ENCODE assay signal across 22 cellular contexts in genomic region chr7:142868881-142869415, GRCh38. TPM values are rescaled to one million over a fixed set of nuclear protein-coding genes. Genes with fewer than 3 reads are reported as not detected.
A peak's percentile ranks its signal among the peaks of the same experiment; 100 is the strongest.
DNase-seq lines count a peak whose midpoint lies in the region; TF ChIP-seq lines count a peak whose summit lies in the region.
"Had no signal": no experiment of that assay in that cellular context is flagged by ENCODE, and none has a peak within 500 bp of the region (broad histone marks: within the 10 kb centered on the region; RNA-seq: fewer than 3 reads in every experiment).

No MANE protein-coding gene starts in this region.

- no peak overlapping the region for H2BK20ac ChIP-seq in H9 (ENCODE audit: low read depth, low read length, poor library complexity, severe bottlenecking)

- no peak overlapping the region for H3K27ac ChIP-seq in H9 (ENCODE audit: insufficient read length, low read depth, low read length)
- H3K27ac ChIP-seq in endodermal cell (ENCODE audit: low read depth, low read length): no peak overlapping the region
- no peak overlapping the region for H3K27ac ChIP-seq in osteoblast (ENCODE audit: low read depth, low read length)
- no peak overlapping the region for H3K27ac ChIP-seq in smooth muscle cell (ENCODE audit: low read depth)
- H3K27ac ChIP-seq: BLaER1 treated with 17β-estradiol and CSF1 and Interleukin-3, amounts not matched to agents 10 nM and 100 nM; KMS-11 had no signal

- H4K20me1 ChIP-seq in H9 (ENCODE audit: control insufficient read depth, insufficient read depth, insufficient read length) (no peaks in the 10 kb centered on the region), osteoblast (ENCODE audit: insufficient read depth, low read length) (no peaks in the 10 kb centered on the region), smooth muscle cell (ENCODE audit: low read depth) (no peaks in the 10 kb centered on the region)
- H4K20me1 ChIP-seq: BLaER1 treated with 17β-estradiol and CSF1 and Interleukin-3, amounts not matched to agents 10 nM and 100 nM had no signal

- H3K27me3 ChIP-seq in H9 (ENCODE audit: insufficient read depth, low read length): no peaks in the 10 kb centered on the region
- H3K27me3 ChIP-seq in endodermal cell (ENCODE audit: control insufficient read depth, insufficient read depth, low read length, poor library complexity, severe bottlenecking): no peaks in the 10 kb centered on the region
- no peaks in the 10 kb centered on the region for H3K27me3 ChIP-seq in osteoblast (ENCODE audit: insufficient read depth, low read length)
- H3K27me3 ChIP-seq in smooth muscle cell (ENCODE audit: low read depth): no peaks in the 10 kb centered on the region
- H3K27me3 ChIP-seq: BLaER1 treated with 17β-estradiol and CSF1 and Interleukin-3, amounts not matched to agents 10 nM and 100 nM had no signal

- no peak overlapping the region for H2AFZ ChIP-seq in H9 (ENCODE audit: low read length)
- H2AFZ ChIP-seq in osteoblast (ENCODE audit: low read length): no peak overlapping the region
- no peak overlapping the region for H2AFZ ChIP-seq in smooth muscle cell (ENCODE audit: low read depth)
- H2AFZ ChIP-seq: GM23338 had no signal

- H3K9me3 ChIP-seq in H9 (ENCODE audit: control insufficient read depth, low read depth, low read length): no peaks in the 10 kb centered on the region
- no peaks in the 10 kb centered on the region for H3K9me3 ChIP-seq in endodermal cell (ENCODE audit: control insufficient read depth, low read length)
- no peaks in the 10 kb centered on the region for H3K9me3 ChIP-seq in osteoblast (ENCODE audit: low read depth, low read length)
- no peaks in the 10 kb centered on the region for H3K9me3 ChIP-seq in smooth muscle cell (replicated peaks; ENCODE audit: low read depth)
- H3K9me3 ChIP-seq: BLaER1 treated with 17β-estradiol and CSF1 and Interleukin-3, amounts not matched to agents 10 nM and 100 nM had no signal

- H2BK15ac ChIP-seq in H9 (ENCODE audit: low read depth, low read length): no peak overlapping the region

- H4K5ac ChIP-seq in H9 (ENCODE audit: insufficient read length, low read depth, low read length): no peak overlapping the region

- H3K27me3 Mint-ChIP-seq in activated CD4-positive, alpha-beta memory T cell treated with anti-CD3 and anti-CD28 coated beads, Interleukin-2, amount 10 ng/mL, durations not matched to agents 7 days and 5 days: no peaks in the 10 kb centered on the region
- H3K27me3 Mint-ChIP-seq in activated CD4-positive, alpha-beta memory T cell treated with anti-CD3 and anti-CD28 coated beads for 36 hours: no peaks in the 10 kb centered on the region
- H3K27me3 Mint-ChIP-seq in H9 (ENCODE audit: low read depth): peaks cover 3% of the 10 kb centered on the region; the same call in 1 of the 2 replicates
- no peaks in the 10 kb centered on the region for H3K27me3 Mint-ChIP-seq in endodermal cell (ENCODE audit: insufficient read depth)

- H4K8ac ChIP-seq in H9 (replicated peaks; ENCODE audit: insufficient read length, low read depth, low read length): no peak overlapping the region

- no peak overlapping the region for H3K27ac Mint-ChIP-seq in activated CD4-positive, alpha-beta memory T cell treated with anti-CD3 and anti-CD28 coated beads, Interleukin-2, amount 10 ng/mL, durations not matched to agents 7 days and 5 days
- H3K27ac Mint-ChIP-seq in activated CD4-positive, alpha-beta memory T cell treated with anti-CD3 and anti-CD28 coated beads for 36 hours: no peak overlapping the region
- H3K27ac Mint-ChIP-seq in H9 (no peak overlapping the region), endodermal cell (no peak overlapping the region)
- H3K27ac Mint-ChIP-seq: CD8-positive, alpha-beta T cell; GM23338 had no signal

- H3K4me3 Mint-ChIP-seq in activated CD4-positive, alpha-beta memory T cell treated with anti-CD3 and anti-CD28 coated beads, Interleukin-2, amount 10 ng/mL, durations not matched to agents 7 days and 5 days: no peak overlapping the region
- no peak overlapping the region for H3K4me3 Mint-ChIP-seq in activated CD4-positive, alpha-beta memory T cell treated with anti-CD3 and anti-CD28 coated beads for 36 hours
- H3K4me3 Mint-ChIP-seq in H9 (no peak overlapping the region), endodermal cell (no peak overlapping the region)
- H3K4me3 Mint-ChIP-seq: CD8-positive, alpha-beta T cell; GM23338 had no signal

- H3K4me3 ChIP-seq in endodermal cell (ENCODE audit: low read length) (no peak overlapping the region), osteoblast (ENCODE audit: insufficient read depth, low read length) (no peak overlapping the region), smooth muscle cell (no peak overlapping the region)
- H3K4me3 ChIP-seq: BLaER1 treated with 17β-estradiol and CSF1 and Interleukin-3, amounts not matched to agents 10 nM and 100 nM; GM23338 had no signal

- CTCF ChIA-PET in activated CD4-positive, alpha-beta memory T cell treated with anti-CD3 and anti-CD28 coated beads, Interleukin-2, amount 10 ng/mL, durations not matched to agents 7 days and 5 days (lab: Charles Lee): interaction anchor here (1.5 kb wide), 1 partner anchor 11 kb away, joined by 7 read pairs; no protein-coding TSS in a partner anchor
- CTCF ChIA-PET in activated CD4-positive, alpha-beta memory T cell treated with anti-CD3 and anti-CD28 coated beads for 36 hours (lab: Charles Lee): interaction anchor here (1.1 to 1.2 kb wide), 2 partner anchors 13 to 15 kb away, joined by 3 to 4 read pairs; no protein-coding TSS in a partner anchor

- H3K4me2 ChIP-seq in H9 (ENCODE audit: insufficient read depth, insufficient read length, low read length): no peak overlapping the region
- H3K4me2 ChIP-seq in osteoblast (ENCODE audit: insufficient read depth, low read length): no peak overlapping the region
- H3K4me2 ChIP-seq in smooth muscle cell: no peak overlapping the region
- H3K4me2 ChIP-seq: BLaER1 treated with 17β-estradiol and CSF1 and Interleukin-3, amounts not matched to agents 10 nM and 100 nM; GM23338; KMS-11 had no signal

- H3K4me1 ChIP-seq in H9 (ENCODE audit: insufficient read depth, low read length) (no peaks in the 10 kb centered on the region; the same call in 1 of the 2 replicates), endodermal cell (ENCODE audit: control insufficient read depth, insufficient read depth, low read length) (no peaks in the 10 kb centered on the region), osteoblast (ENCODE audit: insufficient read depth, low read length) (no peaks in the 10 kb centered on the region), smooth muscle cell (ENCODE audit: low read depth) (no peaks in the 10 kb centered on the region)

- no peaks in the 10 kb centered on the region for H3K4me1 Mint-ChIP-seq in activated CD4-positive, alpha-beta memory T cell treated with anti-CD3 and anti-CD28 coated beads, Interleukin-2, amount 10 ng/mL, durations not matched to agents 7 days and 5 days
- H3K4me1 Mint-ChIP-seq in activated CD4-positive, alpha-beta memory T cell treated with anti-CD3 and anti-CD28 coated beads for 36 hours (ENCODE audit: low read depth): no peaks in the 10 kb centered on the region
- H3K4me1 Mint-ChIP-seq in H9: peaks cover 8 to 19% of the 10 kb centered on the region in 2 experiments
- H3K4me1 Mint-ChIP-seq in endodermal cell: peaks cover 4% of the 10 kb centered on the region

- no peak overlapping the region for H3K14ac ChIP-seq in H9 (ENCODE audit: insufficient read depth, low read length)

- no peaks in the 10 kb centered on the region for H3K23me2 ChIP-seq in H9 (ENCODE audit: insufficient read length, low read depth, low read length, poor library complexity, severe bottlenecking)

- H3T11ph ChIP-seq in H9 (ENCODE audit: low read length): no peak overlapping the region

- no peak overlapping the region for H3K56ac ChIP-seq in H9 (ENCODE audit: insufficient read length, low read depth, low read length)

- H3K36me3 ChIP-seq in endodermal cell (ENCODE audit: control insufficient read depth, insufficient read depth, low read length): peaks cover 15% of the 10 kb centered on the region
- no peaks in the 10 kb centered on the region for H3K36me3 ChIP-seq in osteoblast (ENCODE audit: insufficient read depth, low read length)
- no peaks in the 10 kb centered on the region for H3K36me3 ChIP-seq in smooth muscle cell (ENCODE audit: low read depth)

- no peak for TF ChIP-seq CTCF in H9 (conservative IDR thresholded peaks at IDR 0.05)
- TF ChIP-seq CTCF in endodermal cell (conservative IDR thresholded peaks at IDR 0.05): no peak
- no peak for TF ChIP-seq CTCF in osteoblast (IDR thresholded peaks at IDR 0.05; ENCODE audit: extremely low read depth, low read depth, low read length)
- TF ChIP-seq CTCF in smooth muscle cell (IDR thresholded peaks at IDR 0.05; ENCODE audit: borderline replicate concordance, insufficient read depth, poor library complexity, severe bottlenecking): no peak

- intact Hi-C loops in activated CD4-positive, alpha-beta memory T cell treated with anti-CD3 and anti-CD28 coated beads for 36 hours (cut with micrococcal nuclease): no loop called here

- H3K18ac ChIP-seq in H9 (ENCODE audit: insufficient read length, low read depth, low read length): no peak overlapping the region

- no peaks in the 10 kb centered on the region for H3F3A ChIP-seq in smooth muscle cell (ENCODE audit: low read depth)

- H2BK5ac ChIP-seq in H9 (ENCODE audit: insufficient read length, low read length): no peak overlapping the region

- H3K9ac ChIP-seq in H9 (ENCODE audit: extremely low read depth, insufficient read length, low read length) (no peak overlapping the region), endodermal cell (ENCODE audit: extremely low read depth, low read length, poor library complexity, severe bottlenecking) (no peak overlapping the region), smooth muscle cell (ENCODE audit: low read depth) (no peak overlapping the region)
- H3K9ac ChIP-seq: BLaER1 treated with 17β-estradiol and CSF1 and Interleukin-3, amounts not matched to agents 10 nM and 100 nM; KMS-11 had no signal

- no peaks in the 10 kb centered on the region for H3K36me3 Mint-ChIP-seq in activated CD4-positive, alpha-beta memory T cell treated with anti-CD3 and anti-CD28 coated beads, Interleukin-2, amount 10 ng/mL, durations not matched to agents 7 days and 5 days (ENCODE audit: low read depth)
- peaks cover 3% of the 10 kb centered on the region for H3K36me3 Mint-ChIP-seq in activated CD4-positive, alpha-beta memory T cell treated with anti-CD3 and anti-CD28 coated beads for 36 hours
- H3K36me3 Mint-ChIP-seq in H9 (ENCODE audit: insufficient read depth in 1 of 3, low read depth in 3 of 3): peaks cover 0 to 25% (median 8%) of the 10 kb centered on the region in 3 experiments; a peak in 5 of 7 replicates
- H3K36me3 Mint-ChIP-seq in endodermal cell (ENCODE audit: low read depth): peaks cover 49% of the 10 kb centered on the region

- H2AK5ac ChIP-seq in H9 (ENCODE audit: insufficient read length, low read length): no peak overlapping the region

- no CpG with 5 or more reads among the region's 14 CpGs for WGBS in H9 (ENCODE audit: extremely low coverage, insufficient read length, low lambda C conversion rate)
- WGBS in endodermal cell (ENCODE audit: insufficient coverage in 1 of 2, insufficient read length in 1 of 2), 2 experiments: 91 to 100% methylated on average over 6 to 13 of the region's 14 CpGs
- WGBS in smooth muscle cell (ENCODE audit: low lambda C conversion rate): 85% methylated on average over 14 of the region's 14 CpGs

- H3K23ac ChIP-seq in H9 (ENCODE audit: insufficient read length, low read depth, low read length): no peak overlapping the region

- DNase-seq in activated CD4-positive, alpha-beta memory T cell treated with anti-CD3 and anti-CD28 coated beads, Interleukin-2, amount 10 ng/mL, durations not matched to agents 7 days and 5 days: peak; percentile 11
- no peak for DNase-seq in activated CD4-positive, alpha-beta memory T cell treated with anti-CD3 and anti-CD28 coated beads for 36 hours
- DNase-seq in H9 (peak; percentile 10), endodermal cell (peak; percentile 33), osteoblast (ENCODE audit: insufficient read length, low spot score, missing footprints) (peak; percentile 69), NCI-H1417 treated with DMSO at 0.1 percent for 48 hours (lab: John Stamatoyannopoulos, UW) (no peak), smooth muscle cell (lab: John Stamatoyannopoulos, UW; ENCODE audit: unreplicated experiment) (no peak)
- no peak for DNase-seq in stimulated activated CD4-positive, alpha-beta T cell treated with anti-CD3 and anti-CD28 coated beads, Interleukin-4, amount 100 ng/mL, for 4 hours
- DNase-seq: 8988T, DMS153, NCI-H1105, NCI-H1694, NCI-H2081, NCI-H2171, NCI-H345, NCI-H524, NCI-H82 had no signal

- no peak overlapping the region for H4K91ac ChIP-seq in H9 (ENCODE audit: insufficient read length, low read depth, low read length)

- H2BK120ac ChIP-seq in H9 (ENCODE audit: low read depth, low read length, poor library complexity, severe bottlenecking): no peak overlapping the region

- POLR2A ChIA-PET in activated CD4-positive, alpha-beta memory T cell treated with anti-CD3 and anti-CD28 coated beads, Interleukin-2, amount 10 ng/mL, durations not matched to agents 7 days and 5 days (lab: Charles Lee): no interaction called here
- POLR2A ChIA-PET in activated CD4-positive, alpha-beta memory T cell treated with anti-CD3 and anti-CD28 coated beads for 36 hours (lab: Charles Lee): no interaction called here

- no peaks in the 10 kb centered on the region for H3K79me1 ChIP-seq in H9 (ENCODE audit: insufficient read depth, low read depth, low read length, poor library complexity, severe bottlenecking)

- no peaks in the 10 kb centered on the region for H3K9me3 Mint-ChIP-seq in activated CD4-positive, alpha-beta memory T cell treated with anti-CD3 and anti-CD28 coated beads, Interleukin-2, amount 10 ng/mL, durations not matched to agents 7 days and 5 days
- no peaks in the 10 kb centered on the region for H3K9me3 Mint-ChIP-seq in activated CD4-positive, alpha-beta memory T cell treated with anti-CD3 and anti-CD28 coated beads for 36 hours
- peaks cover 0 to 2% of the 10 kb centered on the region in 2 experiments; a peak in 2 of 5 replicates for H3K9me3 Mint-ChIP-seq in H9
- H3K9me3 Mint-ChIP-seq in endodermal cell: no peaks in the 10 kb centered on the region
- H3K9me3 Mint-ChIP-seq: CD8-positive, alpha-beta T cell had no signal

- H3K79me2 ChIP-seq in H9 (ENCODE audit: insufficient read depth, low read length) (no peaks in the 10 kb centered on the region), osteoblast (ENCODE audit: insufficient read depth, low read length) (no peaks in the 10 kb centered on the region), smooth muscle cell (ENCODE audit: low read depth) (no peaks in the 10 kb centered on the region)

- H2BK12ac ChIP-seq in H9 (ENCODE audit: insufficient read length, low read depth, low read length): no peak overlapping the region

- no peak overlapping the region for H3K4ac ChIP-seq in H9 (ENCODE audit: low read depth, low read length)

RNA-seq across cellular contexts. Expression of gene EPHB6, which starts 14.1 kb away (rescaled TPM):
- 1 to 10 TPM; 5.7 to 7.0 TPM for total RNA-seq in activated CD4-positive, alpha-beta memory T cell treated with anti-CD3 and anti-CD28 coated beads, Interleukin-2, amount 10 ng/mL, durations not matched to agents 7 days and 5 days
- 10 to 100 TPM in 1 of 2 experiments, 1 to 10 TPM in 1; 9.5 to 11.0 TPM for total RNA-seq in activated CD4-positive, alpha-beta memory T cell treated with anti-CD3 and anti-CD28 coated beads for 36 hours
- total RNA-seq in H9 (2021): 9.7 and 11.6 TPM in 2 replicates
- total RNA-seq in endodermal cell: 10 to 100 TPM; 33.2 to 36.9 TPM
- polyA plus RNA-seq in endodermal cell (2013, experiment 1 of 2): 16.0 TPM
- polyA plus RNA-seq in endodermal cell (2013, experiment 2 of 2): 14.1 TPM
- total RNA-seq in osteoblast: 2.4 and 4.0 TPM in 2 replicates
- 4.8 and 15.9 TPM in 2 replicates for total RNA-seq in smooth muscle cell
- polyA plus RNA-seq in smooth muscle cell: 12.6 and 21.1 TPM in 2 replicates
- total RNA-seq: G401 had no signal

RNA-seq across cellular contexts. Expression of gene TRPV6, which starts 16.6 kb away (rescaled TPM):
- total RNA-seq in activated CD4-positive, alpha-beta memory T cell treated with anti-CD3 and anti-CD28 coated beads, Interleukin-2, amount 10 ng/mL, durations not matched to agents 7 days and 5 days: not detected
- not detected for total RNA-seq in activated CD4-positive, alpha-beta memory T cell treated with anti-CD3 and anti-CD28 coated beads for 36 hours
- 0.61 and 0.81 TPM in 2 replicates for total RNA-seq in H9 (2021)
- total RNA-seq in endodermal cell: 1 to 10 TPM; 2.7 to 4.1 TPM
- polyA plus RNA-seq in endodermal cell (2013, experiment 1 of 2): 0.28 TPM
- polyA plus RNA-seq in endodermal cell (2013, experiment 2 of 2): 0.50 TPM
- not detected in 2 replicates for total RNA-seq in osteoblast
- under 0.01 TPM in 1 of 2 replicates, not detected in the other for total RNA-seq in smooth muscle cell
- 0.17 and 0.60 TPM in 2 replicates for polyA plus RNA-seq in smooth muscle cell
- total RNA-seq: CD8-positive, alpha-beta T cell; G401 had no signal

Comparison
In these comparisons a context has a peak if more than half of its experiments do, and no peak if none do; other contexts are left out.
1. DNase-seq: peak in activated CD4-positive, alpha-beta memory T cell treated with anti-CD3 and anti-CD28 coated beads, Interleukin-2, amount 10 ng/mL, durations not matched to agents 7 days and 5 days (single experiment), H9 (single experiment), endodermal cell (single experiment) and osteoblast (single experiment); none in activated CD4-positive, alpha-beta memory T cell treated with anti-CD3 and anti-CD28 coated beads for 36 hours (single experiment), NCI-H1417 treated with DMSO at 0.1 percent for 48 hours (single experiment), stimulated activated CD4-positive, alpha-beta T cell treated with anti-CD3 and anti-CD28 coated beads, Interleukin-4, amount 100 ng/mL, for 4 hours (0 of 2) and smooth muscle cell (single experiment).